14 cellular contexts compared by ENCODE assay signal in genomic region chr13:49399801-49400472, GRCh38. TPM values are rescaled to one million over a fixed set of nuclear protein-coding genes. Genes with fewer than 3 reads are reported as not detected.
A peak's percentile ranks its signal among the peaks of the same experiment; 100 is the strongest.
DNase-seq lines count a peak whose midpoint lies in the region; ATAC-seq and TF ChIP-seq lines count a peak whose summit lies in the region.
"Had no signal": no experiment of that assay in that cellular context is flagged by ENCODE, and none has a peak within 500 bp of the region (broad histone marks: within the 10 kb centered on the region; RNA-seq: fewer than 3 reads in every experiment).

No MANE protein-coding gene starts in this region.

- no peak overlapping the region for H3K9ac ChIP-seq in rectal smooth muscle tissue (ENCODE audit: low read length)

- H3K27ac ChIP-seq in 22Rv1 (peak overlapping the region; percentile 92), rectal smooth muscle tissue (ENCODE audit: low read depth, low read length) (peak overlapping the region; percentile 85)

- no peaks in the 10 kb centered on the region for H3K9me3 ChIP-seq in HAP-1

- H3K27me3 ChIP-seq in rectal smooth muscle tissue (ENCODE audit: control insufficient read depth, insufficient read depth, low read length) = no peaks in the 10 kb centered on the region
- 0 out of 2 replicates have a peak, but pooled peaks cover 2% of the 10 kb centered on the region for H3K27me3 ChIP-seq in HAP-1 (ENCODE audit: low read depth)

- TF ChIP-seq CTCF in 22Rv1 (IDR thresholded peaks at IDR 0.05) (no peak), fibroblast of villous mesenchyme (IDR thresholded peaks at IDR 0.05; ENCODE audit: insufficient read depth, low read depth, low read length) (no peak)

- H3K4me3 ChIP-seq in fibroblast of villous mesenchyme (ENCODE audit: low read depth, low read length) = no peak overlapping the region
- H3K4me3 ChIP-seq in rectal smooth muscle tissue (ENCODE audit: low read length) = peak overlapping the region; percentile 37
- no peak overlapping the region for H3K4me3 ChIP-seq in HAP-1

- no peak for ATAC-seq in GM19452 (IDR thresholded peaks at IDR 0.05; ENCODE audit: unreplicated experiment)
- ATAC-seq: activated T-cell treated with anti-CD3 and anti-CD28 coated beads, Interleukin-2, amount 50 U/mL, for 72 hours; effector memory CD8-positive, alpha-beta T cell; HCT116; left lobe of liver; stimulated activated naive CD8-positive, alpha-beta T cell treated with anti-CD3 and anti-CD28 coated beads, Interleukin-15, Interleukin-2, amounts not matched to agents 100 U/mL and 50 U/mL, for 24 hours had no signal

- H3K4me1 ChIP-seq in rectal smooth muscle tissue (ENCODE audit: control insufficient read depth, insufficient read depth, low read length) (peaks cover 4% of the 10 kb centered on the region), HAP-1 (no peaks in the 10 kb centered on the region; the same call in 1 of the 2 replicates)

- no peaks in the 10 kb centered on the region for H3K36me3 ChIP-seq in rectal smooth muscle tissue (ENCODE audit: control insufficient read depth, insufficient read depth, low read length)
- no peaks in the 10 kb centered on the region for H3K36me3 ChIP-seq in HAP-1 (replicated peaks)

- in situ Hi-C loops in HAP-1 (cut with MboI; ENCODE audit: low sequenced_read_pairs) = no loop called here

- DNase-seq in OCI-M1 (lab: John Stamatoyannopoulos, UW) (peak; percentile 38), fibroblast of villous mesenchyme (ENCODE audit: low read depth) (peak; percentile 42), NCI-H524 (lab: John Stamatoyannopoulos, UW) (no peak), midbrain (lab: John Stamatoyannopoulos, UW) (no peak), HAP-1 (ENCODE audit: low spot score in 2 of 2) (no peak)
- DNase-seq: activated T-cell treated with anti-CD3 and anti-CD28 coated beads, Interleukin-2, amount 50 U/mL, for 72 hours; effector memory CD8-positive, alpha-beta T cell; NCI-H2081; stimulated activated naive CD8-positive, alpha-beta T cell treated with anti-CD3 and anti-CD28 coated beads, Interleukin-15, Interleukin-2, amounts not matched to agents 100 U/mL and 50 U/mL, for 24 hours had no signal

RNA-seq across cellular contexts. Expression of gene CAB39L, which starts 43.9 kb away (rescaled TPM):
- 10.3 and 15.1 TPM in 2 replicates for total RNA-seq in fibroblast of villous mesenchyme

RNA-seq across cellular contexts. Expression of gene SETDB2, which starts 44.1 kb away (rescaled TPM):
- 11.9 and 16.4 TPM in 2 replicates for total RNA-seq in fibroblast of villous mesenchyme

Comparison
In these comparisons a context has a peak if more than half of its experiments do, and no peak if none do; other contexts are left out.
1. DNase-seq: peak in OCI-M1 (single experiment) and fibroblast of villous mesenchyme (single experiment); none in NCI-H524 (0 of 2), midbrain (single experiment) and HAP-1 (0 of 2).